ENCODE assay signal across 32 cellular contexts in genomic region chr19:19746286-19747213, GRCh38. TPM values are rescaled to one million over a fixed set of nuclear protein-coding genes. Genes with fewer than 3 reads are reported as not detected.
DNase-seq lines count a peak whose midpoint lies in the region; ATAC-seq and TF ChIP-seq lines count a peak whose summit lies in the region.
"Had no signal": no experiment of that assay in that cellular context is flagged by ENCODE, and none has a peak within 500 bp of the region (broad histone marks: within the 10 kb centered on the region; RNA-seq: fewer than 3 reads in every experiment).

No MANE protein-coding gene starts in this region.

- POLR2A ChIA-PET in HEK293T (lab: Yijun Ruan, JAX) = no interaction called here

- H3K27me3 Mint-ChIP-seq in endodermal cell (ENCODE audit: insufficient read depth) = peaks cover 24% of the 10 kb centered on the region
- H3K27me3 Mint-ChIP-seq: activated CD8-positive, alpha-beta T cell treated with anti-CD3 and anti-CD28 coated beads for 36 hours; activated naive CD4-positive, alpha-beta T cell treated with anti-CD3 and anti-CD28 coated beads, Interleukin-2, amount 10 ng/mL, durations not matched to agents 7 days and 5 days; activated T-helper 17 cell treated with anti-CD3 and anti-CD28 coated beads, Interleukin-2, amount 50 U/mL, for 72 hours; naive thymus-derived CD8-positive, alpha-beta T cell; T-helper 17 cell had no signal

- no peak overlapping the region for H3K27ac Mint-ChIP-seq in endodermal cell
- H3K27ac Mint-ChIP-seq: activated CD8-positive, alpha-beta T cell treated with anti-CD3 and anti-CD28 coated beads for 36 hours; activated naive CD4-positive, alpha-beta T cell treated with anti-CD3 and anti-CD28 coated beads, Interleukin-2, amount 10 ng/mL, durations not matched to agents 7 days and 5 days; activated T-helper 17 cell treated with anti-CD3 and anti-CD28 coated beads, Interleukin-2, amount 50 U/mL, for 72 hours; T-helper 17 cell had no signal

- no peak overlapping the region for H3K4me3 ChIP-seq in endodermal cell (ENCODE audit: low read length)
- H3K4me3 ChIP-seq in spleen = no peak overlapping the region
- no peak overlapping the region for H3K4me3 ChIP-seq in esophagus squamous epithelium
- no peak overlapping the region for H3K4me3 ChIP-seq in uterus
- H3K4me3 ChIP-seq: body of pancreas, HAP-1, heart left ventricle, lower lobe of right lung, psoas muscle, suprapubic skin had no signal

- 79 to 80% methylated on average over 9 to 15 of the region's 15 CpGs for WGBS in endodermal cell (ENCODE audit: insufficient coverage in 1 of 2, insufficient read length in 1 of 2), 2 experiments
- 65 to 71% (median 70%) methylated on average over 8 to 15 of the region's 15 CpGs for WGBS in spleen, 5 donors
- 72 to 75% methylated on average over 7 to 8 of the region's 15 CpGs for WGBS in esophagus squamous epithelium, 2 donors

- no peaks in the 10 kb centered on the region for H3K9me3 ChIP-seq in endodermal cell (ENCODE audit: control insufficient read depth, low read length)
- peaks cover 0 to 40% (median 0%) of the 10 kb centered on the region in 8 donors for H3K9me3 ChIP-seq in spleen
- peaks cover 0 to 56% (median 0%) of the 10 kb centered on the region in 3 donors for H3K9me3 ChIP-seq in esophagus squamous epithelium
- no peaks in the 10 kb centered on the region for H3K9me3 ChIP-seq in uterus
- H3K9me3 ChIP-seq: body of pancreas, heart left ventricle, lower lobe of right lung, psoas muscle, suprapubic skin had no signal

- CTCF ChIA-PET in HEK293T (lab: Yijun Ruan, JAX) = no interaction called here

- no peaks in the 10 kb centered on the region for H3K4me1 Mint-ChIP-seq in endodermal cell
- H3K4me1 Mint-ChIP-seq: activated naive CD4-positive, alpha-beta T cell treated with anti-CD3 and anti-CD28 coated beads, Interleukin-2, amount 10 ng/mL, durations not matched to agents 7 days and 5 days; activated T-helper 17 cell treated with anti-CD3 and anti-CD28 coated beads, Interleukin-2, amount 50 U/mL, for 72 hours; T-helper 17 cell had no signal

- H3K4me3 Mint-ChIP-seq in endodermal cell = no peak overlapping the region
- H3K4me3 Mint-ChIP-seq: activated CD8-positive, alpha-beta T cell treated with anti-CD3 and anti-CD28 coated beads for 36 hours; activated naive CD4-positive, alpha-beta T cell treated with anti-CD3 and anti-CD28 coated beads, Interleukin-2, amount 10 ng/mL, durations not matched to agents 7 days and 5 days; activated T-helper 17 cell treated with anti-CD3 and anti-CD28 coated beads, Interleukin-2, amount 50 U/mL, for 72 hours; naive thymus-derived CD8-positive, alpha-beta T cell; T-helper 17 cell had no signal

- peak; percentile 21 for DNase-seq in NCI-H82 (lab: John Stamatoyannopoulos, UW)
- no peak for DNase-seq in NCI-H82 treated with DMSO at 0.1 percent for 48 hours (lab: John Stamatoyannopoulos, UW; ENCODE audit: unreplicated experiment)
- DNase-seq in HEK293T (ENCODE audit: extremely low spot score) = peak; percentile 4
- DNase-seq in endodermal cell = peak; percentile 69
- DNase-seq in spleen = peak; percentile 47
- DNase-seq in esophagus squamous epithelium (lab: John Stamatoyannopoulos, UW) = no peak
- DNase-seq in uterus = no peak
- DNase-seq: activated CD4-positive, CD25-positive, alpha-beta regulatory T cell treated with anti-CD3 and anti-CD28 coated beads, Interleukin-2, amount 50 U/mL, for 72 hours; activated CD8-positive, alpha-beta memory T cell treated with anti-CD3 and anti-CD28 coated beads, Interleukin-2, amount 50 U/mL, for 48 hours; activated naive CD4-positive, alpha-beta T cell treated with anti-CD3 and anti-CD28 coated beads, Interleukin-2, amount 10 ng/mL, durations not matched to agents 7 days and 5 days; body of pancreas; Calu3; dermis blood vessel endothelial cell; foreskin melanocyte; heart left ventricle; IMR-90; lower lobe of right lung; NCI-H146; NCI-H446; NCI-H774; nucleus accumbens; psoas muscle; stimulated activated CD4-positive, alpha-beta T cell treated with anti-CD3 and anti-CD28 coated beads, Interleukin-4, amount 100 ng/mL, for 24 hours; T-helper 17 cell had no signal

- H3K9me3 Mint-ChIP-seq in endodermal cell = no peaks in the 10 kb centered on the region
- H3K9me3 Mint-ChIP-seq: activated CD8-positive, alpha-beta T cell treated with anti-CD3 and anti-CD28 coated beads for 36 hours; activated T-helper 17 cell treated with anti-CD3 and anti-CD28 coated beads, Interleukin-2, amount 50 U/mL, for 72 hours; naive thymus-derived CD8-positive, alpha-beta T cell had no signal

- H3K27me3 ChIP-seq in endodermal cell (ENCODE audit: control insufficient read depth, insufficient read depth, low read length, poor library complexity, severe bottlenecking) (no peaks in the 10 kb centered on the region), spleen (replicated peaks in 1 of 7) (no peaks in the 10 kb centered on the region), esophagus squamous epithelium (no peaks in the 10 kb centered on the region), uterus (no peaks in the 10 kb centered on the region)
- H3K27me3 ChIP-seq: body of pancreas, suprapubic skin had no signal

- H3K36me3 ChIP-seq in endodermal cell (ENCODE audit: control insufficient read depth, insufficient read depth, low read length) (no peaks in the 10 kb centered on the region), spleen (no peaks in the 10 kb centered on the region), esophagus squamous epithelium (no peaks in the 10 kb centered on the region), uterus (no peaks in the 10 kb centered on the region)
- H3K36me3 ChIP-seq: HAP-1, heart left ventricle, lower lobe of right lung, suprapubic skin had no signal

- TF ChIP-seq POLR2A in spleen (IDR thresholded peaks at IDR 0.05) (no peak), esophagus squamous epithelium (IDR thresholded peaks at IDR 0.05) (no peak), uterus (IDR thresholded peaks at IDR 0.05) (no peak)

- no peaks in the 10 kb centered on the region for H3K4me1 ChIP-seq in endodermal cell (ENCODE audit: control insufficient read depth, insufficient read depth, low read length)
- no peaks in the 10 kb centered on the region for H3K4me1 ChIP-seq in spleen
- no peaks in the 10 kb centered on the region for H3K4me1 ChIP-seq in esophagus squamous epithelium
- H3K4me1 ChIP-seq in uterus = no peaks in the 10 kb centered on the region
- H3K4me1 ChIP-seq: body of pancreas, HAP-1, heart left ventricle, lower lobe of right lung, psoas muscle, suprapubic skin had no signal

- H3K27ac ChIP-seq in endodermal cell (ENCODE audit: low read depth, low read length) = no peak overlapping the region
- no peak overlapping the region for H3K27ac ChIP-seq in spleen
- no peak overlapping the region for H3K27ac ChIP-seq in esophagus squamous epithelium
- H3K27ac ChIP-seq in uterus = no peak overlapping the region
- H3K27ac ChIP-seq: 22Rv1, body of pancreas, heart left ventricle, lower lobe of right lung, psoas muscle, RWPE1, suprapubic skin had no signal

- TF ChIP-seq CTCF in endodermal cell (conservative IDR thresholded peaks at IDR 0.05) (peak; percentile 70), spleen (IDR thresholded peaks at IDR 0.05 in 8 of 11, conservative IDR thresholded peaks at IDR 0.05 in 3 of 11) (peak in 1 of 11 experiments; percentile 8), esophagus squamous epithelium (IDR thresholded peaks at IDR 0.05) (no peak), uterus (IDR thresholded peaks at IDR 0.05) (no peak)

- H3K36me3 Mint-ChIP-seq in endodermal cell (ENCODE audit: low read depth) = no peaks in the 10 kb centered on the region
- H3K36me3 Mint-ChIP-seq: activated naive CD4-positive, alpha-beta T cell treated with anti-CD3 and anti-CD28 coated beads, Interleukin-2, amount 10 ng/mL, durations not matched to agents 7 days and 5 days; naive thymus-derived CD8-positive, alpha-beta T cell had no signal

- intact Hi-C loops in spleen (cut with DNase I; ENCODE audit: low total_unique reads) (no loop called here), esophagus squamous epithelium (cut with DNase I) (no loop called here), uterus (cut with DNase I; ENCODE audit: low total_unique reads) (no loop called here)

- no peak for ATAC-seq in GM19463 (IDR thresholded peaks at IDR 0.05; ENCODE audit: unreplicated experiment)
- ATAC-seq: body of pancreas, heart left ventricle, lower lobe of right lung, psoas muscle had no signal

- H3K9ac ChIP-seq in endodermal cell (ENCODE audit: extremely low read depth, low read length, poor library complexity, severe bottlenecking) = no peak overlapping the region

TF ChIP-seq in HEK293T, 16 proteins besides CTCF, POLR2A, EP300 and RAD21:
- TF ChIP-seq SP1 (IDR thresholded peaks at IDR 0.05) (no peak), ZNF384 (IDR thresholded peaks at IDR 0.05) (no peak), NFRKB (IDR thresholded peaks at IDR 0.05) (no peak), CTBP1 (IDR thresholded peaks at IDR 0.05; ENCODE audit: borderline replicate concordance) (no peak), PKNOX1 (IDR thresholded peaks at IDR 0.05) (no peak), SUZ12 (IDR thresholded peaks at IDR 0.05) (no peak), L3MBTL2 (conservative IDR thresholded peaks at IDR 0.05) (no peak), FOXA1 (IDR thresholded peaks at IDR 0.05) (no peak), FOXM1 (IDR thresholded peaks at IDR 0.05; ENCODE audit: borderline replicate concordance) (no peak), ELF4 (IDR thresholded peaks at IDR 0.05) (no peak), LEF1 (IDR thresholded peaks at IDR 0.05; ENCODE audit: borderline replicate concordance) (no peak), TARDBP (IDR thresholded peaks at IDR 0.05) (no peak), ARNT (IDR thresholded peaks at IDR 0.05) (no peak), BHLHE40 (IDR thresholded peaks at IDR 0.05; ENCODE audit: borderline replicate concordance) (no peak), FOXK2 (IDR thresholded peaks at IDR 0.05) (no peak), HDGF (IDR thresholded peaks at IDR 0.05; ENCODE audit: borderline replicate concordance) (no peak)

RNA-seq across cellular contexts. Expression of gene ZNF14, which starts 13.6 kb away (rescaled TPM):
- total RNA-seq in endodermal cell = 1 to 10 TPM; 7.8 to 8.7 TPM
- 7.6 TPM for polyA plus RNA-seq in endodermal cell (2013, experiment 1 of 2)
- polyA plus RNA-seq in endodermal cell (2013, experiment 2 of 2) = 5.9 TPM
- 10 to 100 TPM in 5 of 7 donors, 1 to 10 TPM in 2; 8.0 to 17.1 (median 11.5) TPM for total RNA-seq in spleen
- polyA plus RNA-seq in spleen = 1 to 10 TPM; 5.2 to 7.6 (median 6.2) TPM
- total RNA-seq in esophagus squamous epithelium = 1 to 10 TPM; 1.9 to 6.3 (median 2.1) TPM
- 10 to 100 TPM in 3 of 4 donors, 1 to 10 TPM in 1; 5.6 to 29.1 (median 20.4) TPM for total RNA-seq in uterus

Comparison
In these comparisons a context has a peak if more than half of its experiments do, and no peak if none do; other contexts are left out.
1. DNase-seq: peak in NCI-H82 (single experiment), HEK293T (single experiment), endodermal cell (single experiment) and spleen (single experiment); none in NCI-H82 treated with DMSO at 0.1 percent for 48 hours (single experiment), esophagus squamous epithelium (single experiment) and uterus (0 of 2).